ENCODE assay signal across 8 cellular contexts in genomic region chr7:35038340-35038738, GRCh38. TPM values are rescaled to one million over a fixed set of nuclear protein-coding genes. Genes with fewer than 3 reads are reported as not detected.
DNase-seq lines count a peak whose midpoint lies in the region; TF ChIP-seq lines count a peak whose summit lies in the region.

No MANE protein-coding gene starts in this region.

- H3K27ac ChIP-seq in RWPE1: peak overlapping the region; percentile 89
- H3K27ac ChIP-seq in trophoblast cell (ENCODE audit: low read depth, low read length): no peak overlapping the region

- H3K9me3 ChIP-seq in ES-I3 (ENCODE audit: control insufficient read depth, insufficient read depth, low read length) (no peaks in the 10 kb centered on the region), trophoblast cell (ENCODE audit: insufficient read depth, low read depth, low read length) (no peaks in the 10 kb centered on the region)

- H2AK5ac ChIP-seq in trophoblast cell (ENCODE audit: low read length): no peak overlapping the region

- peaks cover 15% of the 10 kb centered on the region for H3K79me2 ChIP-seq in trophoblast cell (ENCODE audit: control insufficient read depth, insufficient read depth, low read length, poor library complexity)

- peak overlapping the region; percentile 98 for H3K4me2 ChIP-seq in trophoblast cell (ENCODE audit: low read length)

- peak overlapping the region; percentile 78; the same call in 1 of the 2 replicates for H3K9ac ChIP-seq in ES-I3 (ENCODE audit: low read depth, low read length)
- H3K9ac ChIP-seq in trophoblast cell (ENCODE audit: low read length): peak overlapping the region; percentile 15

- H2BK12ac ChIP-seq in trophoblast cell (ENCODE audit: low read length): no peak overlapping the region

- H3K18ac ChIP-seq in trophoblast cell (ENCODE audit: low read length): no peak overlapping the region

- no peaks in the 10 kb centered on the region for H3K4me1 ChIP-seq in ES-I3 (ENCODE audit: insufficient read depth, low read length)
- peaks cover 5 to 8% of the 10 kb centered on the region in 2 experiments for H3K4me1 ChIP-seq in trophoblast cell (ENCODE audit: control insufficient read depth in 1 of 2, insufficient read depth in 2 of 2, low read length in 2 of 2)

- POLR2A ChIA-PET in RWPE1 (lab: Yijun Ruan, JAX; ENCODE audit: low non-redundant PET): no interaction called here

- H4K91ac ChIP-seq in trophoblast cell (ENCODE audit: low read depth, low read length): no peak overlapping the region

- CTCF ChIA-PET in RWPE1 (lab: Yijun Ruan, JAX): interaction anchor here (0.5 to 0.7 kb wide), 3 partner anchors 9 to 562 kb away, joined by 3 read pairs; no protein-coding TSS in a partner anchor

- H4K8ac ChIP-seq in trophoblast cell (ENCODE audit: low read depth, low read length): no peak overlapping the region

- H4K12ac ChIP-seq in trophoblast cell (ENCODE audit: low read depth, low read length): no peak overlapping the region

- WGBS in trophoblast cell (ENCODE audit: extremely low coverage, insufficient coverage, insufficient read length): no CpG with 5 or more reads among the region's 8 CpGs

- H2BK5ac ChIP-seq in trophoblast cell (ENCODE audit: low read depth, low read length, poor library complexity): no peak overlapping the region

- H3K36me3 ChIP-seq in ES-I3 (ENCODE audit: insufficient read depth, low read length) (no peaks in the 10 kb centered on the region), trophoblast cell (ENCODE audit: control insufficient read depth in 1 of 2, insufficient read depth in 2 of 2, low read length in 2 of 2) (no peaks in the 10 kb centered on the region)

- no peak for TF ChIP-seq CTCF in RWPE1 (conservative IDR thresholded peaks at IDR 0.05; ENCODE audit: low read depth)
- no peak for TF ChIP-seq CTCF in epithelial cell of proximal tubule (conservative IDR thresholded peaks at IDR 0.05; ENCODE audit: low read depth, low read length)

- H3K27me3 ChIP-seq in trophoblast cell (ENCODE audit: insufficient read depth, low read length): no peaks in the 10 kb centered on the region

- H3K23ac ChIP-seq in trophoblast cell (ENCODE audit: low read length): no peak overlapping the region

- peak overlapping the region; percentile 72 for H3K4me3 ChIP-seq in epithelial cell of proximal tubule (ENCODE audit: low read depth, low read length)
- peak overlapping the region; percentile 89 for H3K4me3 ChIP-seq in trophoblast cell (ENCODE audit: low read depth, low read length)

- H3K14ac ChIP-seq in trophoblast cell (ENCODE audit: low read length): no peak overlapping the region

- peaks cover 9% of the 10 kb centered on the region for H3K79me1 ChIP-seq in trophoblast cell (ENCODE audit: low read length)

- H3K4ac ChIP-seq in trophoblast cell (ENCODE audit: low read depth, low read length): no peak overlapping the region

- no peak overlapping the region for H2BK120ac ChIP-seq in trophoblast cell (ENCODE audit: insufficient read depth, low read length, poor library complexity)

- DNase-seq in RWPE1 (ENCODE audit: low spot score) (no peak), epithelial cell of proximal tubule (ENCODE audit: low read depth) (no peak), trophoblast cell (no peak), NCI-H524 (lab: John Stamatoyannopoulos, UW) (no peak), HUDEP-2 (lab: John Stamatoyannopoulos, UW; ENCODE audit: unreplicated experiment in 76 of 76) (no peak)
- DNase-seq in stimulated activated CD4-positive, alpha-beta T cell treated with anti-CD3 and anti-CD28 coated beads, Interleukin-2, amount 100 ng/mL, for 48 hours: no peak
- DNase-seq in activated CD4-positive, alpha-beta T cell treated with anti-CD3 and anti-CD28 coated beads for 1 hour: no peak

- H2AFZ ChIP-seq in trophoblast cell (ENCODE audit: insufficient read depth, low read length, poor library complexity): peak overlapping the region; percentile 9

RNA-seq across cellular contexts. Expression of gene DPY19L1, which starts 1.1 kb away (rescaled TPM):
- 28.0 and 33.6 TPM in 2 replicates for total RNA-seq in epithelial cell of proximal tubule
- polyA plus RNA-seq in trophoblast cell (2013): 24.0 and 24.3 TPM in 2 replicates
